Comparison of ENCODE assay signal across 9 cellular contexts in the genomic region with DNA sequence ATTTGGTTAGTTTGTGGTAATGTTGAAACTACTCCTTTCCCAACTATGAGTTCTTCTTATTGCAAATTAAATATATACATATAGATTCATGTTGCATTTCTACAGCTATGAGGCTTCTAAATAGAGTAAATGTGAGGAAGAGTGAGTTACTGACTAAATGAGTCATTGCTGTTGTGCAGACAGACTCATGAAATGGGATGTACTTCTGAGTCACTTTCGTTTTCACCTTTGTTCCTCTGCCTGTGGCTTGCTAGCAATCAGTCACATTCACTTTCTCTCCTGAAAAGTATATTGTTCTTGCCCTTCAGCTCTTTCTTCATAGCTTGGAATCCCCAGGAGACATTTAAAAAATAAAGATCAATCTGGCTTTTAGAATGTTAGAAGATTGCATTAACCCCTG.
A peak's percentile ranks its signal among the peaks of the same experiment; 100 is the strongest.
DNase-seq lines count a peak whose midpoint lies in the region; ATAC-seq and TF ChIP-seq lines count a peak whose summit lies in the region.
"Had no signal": no experiment of that assay in that cellular context is flagged by ENCODE, and none has a peak within 500 bp of the region (broad histone marks: within the 10 kb centered on the region; RNA-seq: fewer than 3 reads in every experiment).

No MANE protein-coding gene starts in this region.

- peak; percentile 97 for ATAC-seq in GM19452 (IDR thresholded peaks at IDR 0.05; ENCODE audit: unreplicated experiment)
- ATAC-seq in HG03378 (IDR thresholded peaks at IDR 0.05; ENCODE audit: unreplicated experiment): peak; percentile 100

- H3K36me3 ChIP-seq in vagina: no peaks in the 10 kb centered on the region

- no peak overlapping the region for H3K27ac Mint-ChIP-seq in T-helper 2 cell treated with Interferon-gamma antibody and Interleukin-4, amounts not matched to agents 5 μg/mL and 100 μg/mL, for 36 hours

- no peaks in the 10 kb centered on the region for H3K4me1 ChIP-seq in vagina

- no peaks in the 10 kb centered on the region for H3K36me3 Mint-ChIP-seq in T-helper 2 cell treated with Interferon-gamma antibody and Interleukin-4, amounts not matched to agents 5 μg/mL and 100 μg/mL, for 36 hours (ENCODE audit: low read depth)

- no peak overlapping the region for H3K4me3 ChIP-seq in vagina

- H3K4me3 Mint-ChIP-seq in T-helper 2 cell treated with Interferon-gamma antibody and Interleukin-4, amounts not matched to agents 5 μg/mL and 100 μg/mL, for 36 hours: no peak overlapping the region
- H3K4me3 Mint-ChIP-seq: central memory CD8-positive, alpha-beta T cell had no signal

- DNase-seq in ELR (ENCODE audit: low read depth) (peak; percentile 91), smooth muscle cell of the brain vasculature (ENCODE audit: low read depth, low spot score) (peak; percentile 3), NCI-H2171 (lab: John Stamatoyannopoulos, UW) (no peak), vagina (ENCODE audit: extremely low spot score in 2 of 2) (no peak), AG08395 (ENCODE audit: low spot score) (no peak)
- DNase-seq in T-helper 2 cell treated with Interferon-gamma antibody and Interleukin-4, amounts not matched to agents 5 μg/mL and 100 μg/mL, for 36 hours (ENCODE audit: low spot score): peak; percentile 16

- H3K27ac ChIP-seq in vagina: no peak overlapping the region

- H3K4me1 Mint-ChIP-seq in T-helper 2 cell treated with Interferon-gamma antibody and Interleukin-4, amounts not matched to agents 5 μg/mL and 100 μg/mL, for 36 hours (ENCODE audit: low read depth): peaks cover 7% of the 10 kb centered on the region
- H3K4me1 Mint-ChIP-seq: central memory CD8-positive, alpha-beta T cell had no signal

- no peaks in the 10 kb centered on the region for H3K9me3 Mint-ChIP-seq in T-helper 2 cell treated with Interferon-gamma antibody and Interleukin-4, amounts not matched to agents 5 μg/mL and 100 μg/mL, for 36 hours

- TF ChIP-seq POLR2A in vagina (IDR thresholded peaks at IDR 0.05): no peak

- intact Hi-C loops in vagina (cut with DNase I): no loop called here

- TF ChIP-seq CTCF in vagina (IDR thresholded peaks at IDR 0.05): no peak

- no peaks in the 10 kb centered on the region for H3K9me3 ChIP-seq in vagina

- H3K27me3 Mint-ChIP-seq in T-helper 2 cell treated with Interferon-gamma antibody and Interleukin-4, amounts not matched to agents 5 μg/mL and 100 μg/mL, for 36 hours (ENCODE audit: low read depth): no peaks in the 10 kb centered on the region
- H3K27me3 Mint-ChIP-seq: central memory CD8-positive, alpha-beta T cell had no signal

- H3K27me3 ChIP-seq in vagina: no peaks in the 10 kb centered on the region

Comparison
In these comparisons a context has a peak if more than half of its experiments do, and no peak if none do; other contexts are left out.
1. DNase-seq: peak in ELR (single experiment), T-helper 2 cell treated with Interferon-gamma antibody and Interleukin-4, amounts not matched to agents 5 μg/mL and 100 μg/mL, for 36 hours (single experiment) and smooth muscle cell of the brain vasculature (single experiment); none in NCI-H2171 (single experiment), vagina (0 of 2) and AG08395 (single experiment).